ENCODE assay signal across 9 cellular contexts in the genomic region with DNA sequence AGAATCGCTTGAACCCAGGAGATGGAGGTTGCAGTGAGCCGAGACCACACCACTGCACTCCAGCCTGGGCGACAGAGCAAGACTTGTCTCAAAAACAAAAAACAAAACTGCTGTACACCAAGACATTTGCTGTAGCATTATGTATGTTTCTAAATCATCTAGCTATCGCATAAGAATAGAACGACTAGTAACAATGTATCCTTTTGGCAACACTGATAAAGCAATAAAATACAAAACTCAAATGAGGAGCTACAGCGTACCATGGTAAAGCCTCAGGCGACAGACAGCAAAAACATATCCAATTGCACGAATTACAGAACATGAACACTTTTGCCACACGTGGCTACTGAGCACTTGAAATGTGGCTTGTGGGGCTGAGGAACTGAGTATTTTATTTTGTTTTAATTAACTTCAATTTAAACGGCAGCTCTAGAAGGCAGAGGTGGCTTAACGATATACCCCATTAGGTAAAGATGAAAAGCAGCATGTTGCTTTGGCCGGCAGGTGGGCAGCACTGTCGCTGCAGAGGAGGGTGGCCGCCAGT. TPM values are rescaled to one million over a fixed set of nuclear protein-coding genes. Genes with fewer than 3 reads are reported as not detected.
A peak's percentile ranks its signal among the peaks of the same experiment; 100 is the strongest.
DNase-seq lines count a peak whose midpoint lies in the region; ATAC-seq, FAIRE-seq and TF ChIP-seq lines count a peak whose summit lies in the region.
"Had no signal": no experiment of that assay in that cellular context is flagged by ENCODE, and none has a peak within 500 bp of the region (broad histone marks: within the 10 kb centered on the region; RNA-seq: fewer than 3 reads in every experiment).

No MANE protein-coding gene starts in this region.

- peak overlapping the region; percentile 57 to 93 for H3K4me3 ChIP-seq in kidney (ENCODE audit: low read length in 2 of 2)

- no peak for ATAC-seq in activated T-cell treated with anti-CD3 and anti-CD28 coated beads, Interleukin-2, amount 50 U/mL, for 72 hours (replicated peaks in 1 of 2)
- ATAC-seq in activated CD8-positive, alpha-beta T cell treated with anti-CD3 and anti-CD28 coated beads for 36 hours = no peak
- ATAC-seq in activated CD4-positive, CD25-positive, alpha-beta regulatory T cell treated with anti-CD3 and anti-CD28 coated beads, Interleukin-2, amount 50 U/mL, for 24 hours = no peak

- no peaks in the 10 kb centered on the region for H3K9me3 ChIP-seq in kidney (ENCODE audit: control insufficient read depth in 1 of 2, low read length in 2 of 2)
- H3K9me3 ChIP-seq: testis had no signal

- no peaks in the 10 kb centered on the region for H3K9me3 Mint-ChIP-seq in activated T-cell treated with anti-CD3 and anti-CD28 coated beads, Interleukin-2, amount 50 U/mL, for 72 hours
- no peaks in the 10 kb centered on the region for H3K9me3 Mint-ChIP-seq in activated CD8-positive, alpha-beta T cell treated with anti-CD3 and anti-CD28 coated beads for 36 hours
- no peaks in the 10 kb centered on the region for H3K9me3 Mint-ChIP-seq in type B pancreatic cell

- H3K27ac ChIP-seq in kidney (ENCODE audit: low read depth in 2 of 2, low read length in 2 of 2) = no peak overlapping the region
- H3K27ac ChIP-seq: testis had no signal

- peak overlapping the region; percentile 72 for H3K27ac Mint-ChIP-seq in activated T-cell treated with anti-CD3 and anti-CD28 coated beads, Interleukin-2, amount 50 U/mL, for 72 hours
- H3K27ac Mint-ChIP-seq in activated CD8-positive, alpha-beta T cell treated with anti-CD3 and anti-CD28 coated beads for 36 hours = peak overlapping the region; percentile 46
- peak overlapping the region; percentile 82 for H3K27ac Mint-ChIP-seq in type B pancreatic cell

- FAIRE-seq in kidney (lab: Jason Lieb, UNC) = no peak

- intact Hi-C loops in activated CD8-positive, alpha-beta T cell treated with anti-CD3 and anti-CD28 coated beads for 36 hours (cut with micrococcal nuclease) = no loop called here
- intact Hi-C loops in kidney (cut with DNase I) = no loop called here

- no peak for DNase-seq in activated T-cell treated with anti-CD3 and anti-CD28 coated beads, Interleukin-2, amount 50 U/mL, for 72 hours
- DNase-seq in activated T-cell treated with anti-CD3 and anti-CD28 coated beads, Interleukin-2, amount 50 U/mL, for 1 hour = no peak
- DNase-seq in activated CD8-positive, alpha-beta T cell treated with anti-CD3 and anti-CD28 coated beads for 36 hours = no peak
- no peak for DNase-seq in kidney
- no peak for DNase-seq in type B pancreatic cell (ENCODE audit: extremely low spot score, unreplicated experiment)
- DNase-seq in NCI-H510A treated with DMSO at 0.1 percent for 48 hours (lab: John Stamatoyannopoulos, UW) = no peak
- DNase-seq in NOMO-1 (lab: John Stamatoyannopoulos, UW; ENCODE audit: unreplicated experiment in 2 of 2) = no peak
- DNase-seq: testis had no signal

- H3K4me3 Mint-ChIP-seq in activated T-cell treated with anti-CD3 and anti-CD28 coated beads, Interleukin-2, amount 50 U/mL, for 72 hours = peak overlapping the region; percentile 89 to 91
- peak overlapping the region; percentile 85 for H3K4me3 Mint-ChIP-seq in activated CD8-positive, alpha-beta T cell treated with anti-CD3 and anti-CD28 coated beads for 36 hours
- H3K4me3 Mint-ChIP-seq in type B pancreatic cell = peak overlapping the region; percentile 97

- peaks cover 11 to 29% of the 10 kb centered on the region in 2 donors for H3K4me1 ChIP-seq in kidney (ENCODE audit: control insufficient read depth in 1 of 2, insufficient read depth in 1 of 2, low read depth in 1 of 2, low read length in 2 of 2)

- peak overlapping the region; percentile 40 to 59 for H3K9ac ChIP-seq in kidney (ENCODE audit: low read length in 2 of 2)

- no peaks in the 10 kb centered on the region for H3K27me3 Mint-ChIP-seq in activated T-cell treated with anti-CD3 and anti-CD28 coated beads, Interleukin-2, amount 50 U/mL, for 72 hours (ENCODE audit: low read depth)
- no peaks in the 10 kb centered on the region for H3K27me3 Mint-ChIP-seq in activated CD8-positive, alpha-beta T cell treated with anti-CD3 and anti-CD28 coated beads for 36 hours
- H3K27me3 Mint-ChIP-seq in type B pancreatic cell = no peaks in the 10 kb centered on the region

- CTCF ChIA-PET in activated CD8-positive, alpha-beta T cell treated with anti-CD3 and anti-CD28 coated beads for 36 hours (lab: Charles Lee) = interaction anchor here (0.9 to 3.4 kb wide), 12 partner anchors 9 to 378 kb away, joined by 3 to 18 read pairs (median 4); a partner anchor contains a TSS

- peaks cover 49% of the 10 kb centered on the region for H3K4me1 Mint-ChIP-seq in activated T-cell treated with anti-CD3 and anti-CD28 coated beads, Interleukin-2, amount 50 U/mL, for 72 hours (ENCODE audit: low read depth)
- H3K4me1 Mint-ChIP-seq in activated CD8-positive, alpha-beta T cell treated with anti-CD3 and anti-CD28 coated beads for 36 hours (ENCODE audit: low read depth) = peaks cover 20% of the 10 kb centered on the region
- H3K4me1 Mint-ChIP-seq in type B pancreatic cell (ENCODE audit: unreplicated experiment) = peaks cover 18% of the 10 kb centered on the region

- TF ChIP-seq CTCF in activated CD8-positive, alpha-beta T cell treated with anti-CD3 and anti-CD28 coated beads for 36 hours (IDR thresholded peaks at IDR 0.05) = no peak
- TF ChIP-seq CTCF in kidney (IDR thresholded peaks at IDR 0.05; ENCODE audit: borderline replicate concordance, extremely low read depth, insufficient read depth) = no peak
- no peak for TF ChIP-seq CTCF in type B pancreatic cell (conservative IDR thresholded peaks at IDR 0.05)

- H3K36me3 ChIP-seq in kidney (ENCODE audit: control insufficient read depth in 1 of 2, insufficient read depth in 2 of 2, low read length in 2 of 2) = peaks cover 0 to 17% of the 10 kb centered on the region in 2 donors

- POLR2A ChIA-PET in activated CD8-positive, alpha-beta T cell treated with anti-CD3 and anti-CD28 coated beads for 36 hours (lab: Charles Lee) = interaction anchor here (0.5 to 0.7 kb wide), 2 partner anchors 155 to 231 kb away, joined by 3 to 4 read pairs; no protein-coding TSS in a partner anchor

- peaks cover 6 to 11% of the 10 kb centered on the region in 2 donors for H3K36me3 Mint-ChIP-seq in activated T-cell treated with anti-CD3 and anti-CD28 coated beads, Interleukin-2, amount 50 U/mL, for 72 hours (ENCODE audit: insufficient read depth in 2 of 2)
- H3K36me3 Mint-ChIP-seq in activated CD8-positive, alpha-beta T cell treated with anti-CD3 and anti-CD28 coated beads for 36 hours (ENCODE audit: low read depth) = peaks cover 24% of the 10 kb centered on the region
- H3K36me3 Mint-ChIP-seq in type B pancreatic cell = peaks cover 4% of the 10 kb centered on the region

RNA-seq across cellular contexts. Expression of a gene that starts 2.3 kb away (rescaled TPM):
- 10 to 100 TPM; 64.9 to 69.7 TPM for total RNA-seq in activated T-cell treated with anti-CD3 and anti-CD28 coated beads, Interleukin-2, amount 50 U/mL, for 72 hours
- total RNA-seq in activated CD8-positive, alpha-beta T cell treated with anti-CD3 and anti-CD28 coated beads for 36 hours = 10 to 100 TPM; 44.8 to 47.2 TPM
- total RNA-seq in kidney = 52.0 TPM
- 19.2 TPM for polyA plus RNA-seq in kidney (ENCODE audit: insufficient read depth, low read depth, low replicate concordance)
- total RNA-seq in type B pancreatic cell (ENCODE audit: low replicate concordance) = 43.0 and 51.4 TPM in 2 replicates

RNA-seq across cellular contexts. Expression of a gene that starts 8.6 kb away (rescaled TPM):
- total RNA-seq in activated T-cell treated with anti-CD3 and anti-CD28 coated beads, Interleukin-2, amount 50 U/mL, for 72 hours = 10 to 100 TPM; 52.1 to 57.4 TPM
- 10 to 100 TPM; 43.0 to 44.3 TPM for total RNA-seq in activated CD8-positive, alpha-beta T cell treated with anti-CD3 and anti-CD28 coated beads for 36 hours
- total RNA-seq in kidney = 43.8 TPM
- 20.4 TPM for polyA plus RNA-seq in kidney (ENCODE audit: insufficient read depth, low read depth, low replicate concordance)
- 29.5 and 37.1 TPM in 2 replicates for total RNA-seq in type B pancreatic cell (ENCODE audit: low replicate concordance)

RNA-seq across cellular contexts. Expression of a gene that starts 19.0 kb away (rescaled TPM):
- total RNA-seq in activated T-cell treated with anti-CD3 and anti-CD28 coated beads, Interleukin-2, amount 50 U/mL, for 72 hours = 10 to 100 TPM in 1 of 2 donors, 1 to 10 TPM in 1; 8.5 to 11.5 TPM
- total RNA-seq in activated CD8-positive, alpha-beta T cell treated with anti-CD3 and anti-CD28 coated beads for 36 hours = 1 to 10 TPM; 7.9 to 9.2 TPM
- total RNA-seq in kidney = 15.9 TPM
- polyA plus RNA-seq in kidney (ENCODE audit: insufficient read depth, low read depth, low replicate concordance) = 13.4 TPM
- total RNA-seq in type B pancreatic cell (ENCODE audit: low replicate concordance) = 11.4 and 31.3 TPM in 2 replicates

RNA-seq across cellular contexts. Expression of a gene that starts 27.7 kb away (rescaled TPM):
- 10 to 100 TPM; 16.6 to 27.1 TPM for total RNA-seq in activated T-cell treated with anti-CD3 and anti-CD28 coated beads, Interleukin-2, amount 50 U/mL, for 72 hours
- 1 to 10 TPM; 5.9 to 6.2 TPM for total RNA-seq in activated CD8-positive, alpha-beta T cell treated with anti-CD3 and anti-CD28 coated beads for 36 hours
- total RNA-seq in kidney (18.3 TPM), type B pancreatic cell (ENCODE audit: low replicate concordance) (4.0 and 7.4 TPM in 2 replicates)
- 11.4 TPM for polyA plus RNA-seq in kidney (ENCODE audit: insufficient read depth, low read depth, low replicate concordance)

RNA-seq across cellular contexts. Expression of a gene that starts 41.7 kb away (rescaled TPM):
- 10 to 100 TPM; 17.6 to 19.4 TPM for total RNA-seq in activated T-cell treated with anti-CD3 and anti-CD28 coated beads, Interleukin-2, amount 50 U/mL, for 72 hours
- total RNA-seq in activated CD8-positive, alpha-beta T cell treated with anti-CD3 and anti-CD28 coated beads for 36 hours = 10 to 100 TPM; 24.0 to 25.5 TPM
- total RNA-seq in kidney = 19.7 TPM
- 42.8 TPM for polyA plus RNA-seq in kidney (ENCODE audit: insufficient read depth, low read depth, low replicate concordance)
- total RNA-seq in type B pancreatic cell (ENCODE audit: low replicate concordance) = 23.8 and 28.5 TPM in 2 replicates
